8 cellular contexts compared by ENCODE assay signal in the genomic region with DNA sequence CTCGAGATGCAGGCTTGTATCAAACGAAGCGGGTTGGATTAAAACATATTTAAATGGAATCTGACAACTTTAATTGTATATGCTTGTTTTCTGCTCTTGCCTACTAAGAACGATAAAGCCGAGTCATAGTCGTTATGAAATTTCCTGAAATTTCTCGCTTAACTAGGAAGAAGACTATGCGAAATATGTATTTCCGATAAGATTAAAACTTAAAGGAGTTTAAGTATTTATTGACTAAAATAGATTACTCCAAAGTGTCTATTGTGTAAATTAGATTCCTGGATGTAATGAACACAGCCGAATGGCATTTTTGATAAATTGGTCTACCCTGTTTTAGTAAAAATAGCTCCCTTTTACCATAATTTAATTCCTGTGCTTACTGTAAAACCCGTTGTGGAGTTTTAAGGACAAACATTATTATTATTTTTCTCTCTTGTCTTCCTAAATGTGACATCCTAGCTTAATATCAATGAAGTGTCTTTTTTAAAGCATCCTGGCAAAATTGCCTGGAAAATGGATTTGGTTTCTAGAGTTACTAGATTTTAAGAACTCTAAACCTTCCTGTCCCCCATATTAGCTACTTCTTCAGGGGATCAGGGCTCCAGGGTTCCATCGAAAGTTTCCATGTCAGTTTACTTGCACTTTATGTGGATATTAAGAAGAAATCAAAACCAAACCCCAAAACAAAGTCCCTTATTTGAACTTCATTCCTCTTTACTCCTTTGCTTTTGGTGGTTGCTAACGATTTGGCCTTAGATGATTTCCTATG. TPM values are rescaled to one million over a fixed set of nuclear protein-coding genes. Genes with fewer than 3 reads are reported as not detected.
A peak's percentile ranks its signal among the peaks of the same experiment; 100 is the strongest.
DNase-seq lines count a peak whose midpoint lies in the region; ATAC-seq, FAIRE-seq and TF ChIP-seq lines count a peak whose summit lies in the region.

No MANE protein-coding gene starts in this region.

- H3K27me3 ChIP-seq in keratinocyte (ENCODE audit: control insufficient read depth, extremely low read depth, insufficient read depth, low read length) (no peaks in the 10 kb centered on the region), thyroid gland (no peaks in the 10 kb centered on the region)

- H3K27ac ChIP-seq in keratinocyte (ENCODE audit: control insufficient read depth, insufficient read depth, low read length) (no peak overlapping the region), thyroid gland (peak overlapping the region; percentile 33 to 60 (median 48)), substantia nigra (ENCODE audit: low read depth, low read length, poor library complexity, severe bottlenecking) (no peak overlapping the region)

- H3K4me1 ChIP-seq in keratinocyte (ENCODE audit: control insufficient read depth, extremely low read depth, insufficient read depth, low read length) = peaks cover 23% of the 10 kb centered on the region
- H3K4me1 ChIP-seq in thyroid gland = peaks cover 22 to 35% of the 10 kb centered on the region in 2 donors

- H3K4me3 ChIP-seq in keratinocyte (ENCODE audit: control insufficient read depth in 2 of 3, extremely low read depth in 1 of 3, insufficient read depth in 2 of 3, low read depth in 1 of 3, low read length in 3 of 3) (peak overlapping the region; percentile 66 to 74 (median 72)), thyroid gland (replicated peaks in 1 of 3) (peak overlapping the region in 2 of 3 donors; percentile 68 to 74)

- no peak overlapping the region for H2AFZ ChIP-seq in keratinocyte (ENCODE audit: control insufficient read depth, low read length)

- intact Hi-C loops in thyroid gland (cut with DNase I) = loop anchor here (5.0 to 10.0 kb wide), 4 partner anchors 76 to 417 kb away; no protein-coding TSS in a partner anchor

- POLR2A ChIA-PET in activated naive CD8-positive, alpha-beta T cell treated with anti-CD3 and anti-CD28 coated beads, Interleukin-2, amount 10 ng/mL, durations not matched to agents 7 days and 5 days (lab: Charles Lee) = interaction anchor here (0.5 to 1.2 kb wide), 2 partner anchors 75 to 695 kb away, joined by 3 read pairs; no protein-coding TSS in a partner anchor

- H3K27me3 Mint-ChIP-seq in activated CD8-positive, alpha-beta memory T cell treated with anti-CD3 and anti-CD28 coated beads, Interleukin-2, amount 10 ng/mL, durations not matched to agents 7 days and 5 days = peaks cover 24% of the 10 kb centered on the region
- H3K27me3 Mint-ChIP-seq in activated naive CD8-positive, alpha-beta T cell treated with anti-CD3 and anti-CD28 coated beads, Interleukin-2, amount 10 ng/mL, durations not matched to agents 7 days and 5 days = peaks cover 22% of the 10 kb centered on the region

- no peak for FAIRE-seq in keratinocyte (lab: Jason Lieb, UNC)

- dilution Hi-C loops in keratinocyte (cut with MboI; ENCODE audit: extremely low pct_ligation_motif_present, low sequenced_read_pairs) = no loop called here

- peak overlapping the region; percentile 71 for H3K9ac ChIP-seq in keratinocyte (ENCODE audit: control insufficient read depth, extremely low read depth, insufficient read depth, low read length)

- no peak for TF ChIP-seq POLR2A in thyroid gland (IDR thresholded peaks at IDR 0.05)

- WGBS in thyroid gland, 2 donors = 54 to 62% methylated on average over 13 of the region's 13 CpGs

- no peaks in the 10 kb centered on the region for H3K9me3 ChIP-seq in keratinocyte (ENCODE audit: control insufficient read depth, low read depth, low read length)
- no peaks in the 10 kb centered on the region for H3K9me3 ChIP-seq in thyroid gland

- H4K20me1 ChIP-seq in keratinocyte (ENCODE audit: control insufficient read depth, extremely low read depth, insufficient read depth, low read length) = no peaks in the 10 kb centered on the region

- no peak for ATAC-seq in activated CD8-positive, alpha-beta memory T cell treated with anti-CD3 and anti-CD28 coated beads, Interleukin-2, amount 10 ng/mL, durations not matched to agents 7 days and 5 days
- ATAC-seq in activated naive CD8-positive, alpha-beta T cell treated with anti-CD3 and anti-CD28 coated beads, Interleukin-2, amount 10 ng/mL, durations not matched to agents 7 days and 5 days (ENCODE audit: low read depth) = no peak

- no peak for TF ChIP-seq CTCF in keratinocyte (optimal IDR thresholded peaks at IDR 0.05 in 1 of 3, IDR thresholded peaks at IDR 0.05 in 1 of 3, conservative IDR thresholded peaks at IDR 0.05 in 1 of 3; ENCODE audit: extremely low read depth in 1 of 3, insufficient read depth in 2 of 3, low read length in 3 of 3)
- no peak for TF ChIP-seq CTCF in thyroid gland (IDR thresholded peaks at IDR 0.05)

- H3K36me3 Mint-ChIP-seq in activated CD8-positive, alpha-beta memory T cell treated with anti-CD3 and anti-CD28 coated beads, Interleukin-2, amount 10 ng/mL, durations not matched to agents 7 days and 5 days = no peaks in the 10 kb centered on the region
- H3K36me3 Mint-ChIP-seq in activated naive CD8-positive, alpha-beta T cell treated with anti-CD3 and anti-CD28 coated beads, Interleukin-2, amount 10 ng/mL, durations not matched to agents 7 days and 5 days = no peaks in the 10 kb centered on the region

- no peaks in the 10 kb centered on the region for H3K9me3 Mint-ChIP-seq in activated CD8-positive, alpha-beta memory T cell treated with anti-CD3 and anti-CD28 coated beads, Interleukin-2, amount 10 ng/mL, durations not matched to agents 7 days and 5 days (ENCODE audit: low read depth)
- H3K9me3 Mint-ChIP-seq in activated naive CD8-positive, alpha-beta T cell treated with anti-CD3 and anti-CD28 coated beads, Interleukin-2, amount 10 ng/mL, durations not matched to agents 7 days and 5 days = no peaks in the 10 kb centered on the region

- peak overlapping the region; percentile 48 for H3K4me3 Mint-ChIP-seq in activated CD8-positive, alpha-beta memory T cell treated with anti-CD3 and anti-CD28 coated beads, Interleukin-2, amount 10 ng/mL, durations not matched to agents 7 days and 5 days
- H3K4me3 Mint-ChIP-seq in activated naive CD8-positive, alpha-beta T cell treated with anti-CD3 and anti-CD28 coated beads, Interleukin-2, amount 10 ng/mL, durations not matched to agents 7 days and 5 days = peak overlapping the region; percentile 59

- H3K4me1 Mint-ChIP-seq in activated CD8-positive, alpha-beta memory T cell treated with anti-CD3 and anti-CD28 coated beads, Interleukin-2, amount 10 ng/mL, durations not matched to agents 7 days and 5 days = peaks cover 10% of the 10 kb centered on the region
- H3K4me1 Mint-ChIP-seq in activated naive CD8-positive, alpha-beta T cell treated with anti-CD3 and anti-CD28 coated beads, Interleukin-2, amount 10 ng/mL, durations not matched to agents 7 days and 5 days = peaks cover 12% of the 10 kb centered on the region

- H3K9me1 ChIP-seq in keratinocyte (ENCODE audit: control insufficient read depth, extremely low read depth, insufficient read depth, low read length) = no peaks in the 10 kb centered on the region

- no peak for DNase-seq in activated CD8-positive, alpha-beta memory T cell treated with anti-CD3 and anti-CD28 coated beads, Interleukin-2, amount 10 ng/mL, durations not matched to agents 7 days and 5 days
- DNase-seq in activated CD8-positive, alpha-beta memory T cell treated with anti-CD3 and anti-CD28 coated beads, Interleukin-2, amount 50 U/mL, for 48 hours = no peak
- DNase-seq in activated naive CD8-positive, alpha-beta T cell treated with anti-CD3 and anti-CD28 coated beads, Interleukin-2, amount 10 ng/mL, durations not matched to agents 7 days and 5 days = no peak
- no peak for DNase-seq in keratinocyte (ENCODE audit: low read depth, low spot score)
- no peak for DNase-seq in thyroid gland
- no peak for DNase-seq in substantia nigra (lab: John Stamatoyannopoulos, UW)
- DNase-seq in medulla oblongata (ENCODE audit: extremely low spot score) = no peak
- no peak for DNase-seq in SHP77 treated with DMSO at 0.1 percent for 48 hours (lab: John Stamatoyannopoulos, UW)

- CTCF ChIA-PET in activated CD8-positive, alpha-beta memory T cell treated with anti-CD3 and anti-CD28 coated beads, Interleukin-2, amount 10 ng/mL, durations not matched to agents 7 days and 5 days (lab: Charles Lee) = interaction anchor here (1.5 to 2.9 kb wide), 3 partner anchors 10 to 129 kb away, joined by 4 to 18 read pairs (median 9); no protein-coding TSS in a partner anchor

- H3K79me2 ChIP-seq in keratinocyte (ENCODE audit: control insufficient read depth, insufficient read depth, low read length) = peaks cover 25% of the 10 kb centered on the region

- no peak overlapping the region for H3K27ac Mint-ChIP-seq in activated CD8-positive, alpha-beta memory T cell treated with anti-CD3 and anti-CD28 coated beads, Interleukin-2, amount 10 ng/mL, durations not matched to agents 7 days and 5 days
- H3K27ac Mint-ChIP-seq in activated naive CD8-positive, alpha-beta T cell treated with anti-CD3 and anti-CD28 coated beads, Interleukin-2, amount 10 ng/mL, durations not matched to agents 7 days and 5 days = no peak overlapping the region

- peak overlapping the region; percentile 89 for H3K4me2 ChIP-seq in keratinocyte (ENCODE audit: control insufficient read depth, extremely low read depth, insufficient read depth, low read depth, low read length)

- H3K36me3 ChIP-seq in keratinocyte (ENCODE audit: control insufficient read depth in 2 of 2, extremely low read depth in 1 of 2, insufficient read depth in 2 of 2, low read length in 2 of 2) (no peaks in the 10 kb centered on the region), thyroid gland (no peaks in the 10 kb centered on the region)

RNA-seq across cellular contexts. Expression of a gene that starts 0.7 kb away (rescaled TPM):
- 10 to 100 TPM; 24.0 to 28.7 TPM for total RNA-seq in activated CD8-positive, alpha-beta memory T cell treated with anti-CD3 and anti-CD28 coated beads, Interleukin-2, amount 10 ng/mL, durations not matched to agents 7 days and 5 days
- 10 to 100 TPM; 35.7 to 37.6 TPM for total RNA-seq in activated naive CD8-positive, alpha-beta T cell treated with anti-CD3 and anti-CD28 coated beads, Interleukin-2, amount 10 ng/mL, durations not matched to agents 7 days and 5 days
- 16.8 to 21.7 TPM (median 18.3 TPM) in 3 replicates for polyA plus RNA-seq in keratinocyte
- 187 TPM for polyA plus RNA-seq in keratinocyte (2011; ENCODE audit: low read depth)
- 26.5 and 35.8 TPM in 2 replicates for polyA plus RNA-seq in keratinocyte (2011; cell fraction: cytosol; rRNA removed)
- 22.6 and 25.8 TPM in 2 replicates for polyA plus RNA-seq in keratinocyte (2011; cell fraction: nucleus; rRNA removed)
- 25.7 and 36.2 TPM in 2 replicates for polyA plus RNA-seq in keratinocyte (2012; ENCODE audit: low replicate concordance)
- polyA minus RNA-seq in keratinocyte = 21.7 to 28.8 TPM (median 24.7 TPM) in 3 replicates
- 17.3 TPM for polyA minus RNA-seq in keratinocyte (2011; cell fraction: cytosol; rRNA and poly(A)+ RNA removed)
- 25.2 and 40.1 TPM in 2 replicates for polyA minus RNA-seq in keratinocyte (2011; cell fraction: nucleus; rRNA and poly(A)+ RNA removed)
- total RNA-seq in thyroid gland = 100 to 1,000 TPM in 3 of 4 donors, 10 to 100 TPM in 1; 93.8 to 156 (median 112) TPM

Comparison
In these comparisons a context has a peak if more than half of its experiments do, and no peak if none do; other contexts are left out.
1. H3K27ac ChIP-seq: peak in thyroid gland (3 of 3); none in keratinocyte (single experiment) and substantia nigra (single experiment).